2 cellular contexts compared by ENCODE assay signal in the genomic region with DNA sequence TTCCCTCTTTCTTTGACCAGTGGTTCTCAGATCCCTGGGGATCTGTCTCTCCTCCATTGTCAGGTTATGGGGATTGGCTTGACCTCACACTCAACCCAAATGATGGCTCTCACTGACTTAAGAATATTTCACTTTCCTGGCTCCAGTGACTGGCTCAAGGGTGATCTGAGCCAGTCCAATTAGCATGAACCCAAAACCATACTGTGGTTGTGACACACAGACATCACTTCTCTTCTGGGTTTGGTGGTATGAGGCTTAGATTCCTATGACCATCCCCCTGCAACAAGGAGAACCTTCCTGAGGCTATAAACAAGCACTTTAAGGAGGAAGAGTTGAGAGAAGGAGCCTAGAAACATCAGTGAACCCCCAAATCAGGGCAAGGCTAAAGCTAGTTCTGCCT.
TF ChIP-seq lines count a peak whose summit lies in the region.

No MANE protein-coding gene starts in this region.

TF ChIP-seq in SK-N-SH, 30 proteins besides CTCF, POLR2A, EP300 and RAD21 (continued from another document):
- TF ChIP-seq PBX3 (IDR thresholded peaks at IDR 0.05) = no peak
- no peak for TF ChIP-seq ELF1 (IDR thresholded peaks at IDR 0.05)
- TF ChIP-seq TAF1 (IDR thresholded peaks at IDR 0.05; ENCODE audit: borderline replicate concordance, low read depth, low read length) = no peak
- no peak for TF ChIP-seq POLR2AphosphoS5 (IDR thresholded peaks at IDR 0.05; ENCODE audit: low read depth, low read length)
- TF ChIP-seq GATA2 (CRISPR knock-in tag; IDR thresholded peaks at IDR 0.05) = no peak
- TF ChIP-seq RCOR1 (IDR thresholded peaks at IDR 0.05; ENCODE audit: low read length) = no peak
- TF ChIP-seq RXRA (IDR thresholded peaks at IDR 0.05; ENCODE audit: borderline replicate concordance, low read depth) = no peak

TF ChIP-seq in SK-N-SH treated with all-trans-retinoic acid at 6 μM for 48 hours, 23 proteins besides CTCF, POLR2A, EP300 and RAD21 (continued from another document):
- TF ChIP-seq, protein P1, sequence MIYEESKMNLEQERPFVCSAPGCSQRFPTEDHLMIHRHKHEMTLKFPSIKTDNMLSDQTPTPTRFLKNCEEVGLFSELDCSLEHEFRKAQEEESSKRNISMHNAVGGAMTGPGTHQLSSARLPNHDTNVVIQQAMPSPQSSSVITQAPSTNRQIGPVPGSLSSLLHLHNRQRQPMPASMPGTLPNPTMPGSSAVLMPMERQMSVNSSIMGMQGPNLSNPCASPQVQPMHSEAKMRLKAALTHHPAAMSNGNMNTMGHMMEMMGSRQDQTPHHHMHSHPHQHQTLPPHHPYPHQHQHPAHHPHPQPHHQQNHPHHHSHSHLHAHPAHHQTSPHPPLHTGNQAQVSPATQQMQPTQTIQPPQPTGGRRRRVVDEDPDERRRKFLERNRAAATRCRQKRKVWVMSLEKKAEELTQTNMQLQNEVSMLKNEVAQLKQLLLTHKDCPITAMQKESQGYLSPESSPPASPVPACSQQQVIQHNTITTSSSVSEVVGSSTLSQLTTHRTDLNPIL (CRISPR knock-in tag; IDR thresholded peaks at IDR 0.05; ENCODE audit: low read depth) = no peak
- TF ChIP-seq OSR1 (CRISPR knock-in tag; IDR thresholded peaks at IDR 0.05) = no peak
- TF ChIP-seq TSHZ2 (CRISPR knock-in tag; IDR thresholded peaks at IDR 0.05) = no peak
- TF ChIP-seq ZNF8 (CRISPR knock-in tag; IDR thresholded peaks at IDR 0.05) = no peak
- no peak for TF ChIP-seq SNAI2 (CRISPR knock-in tag; IDR thresholded peaks at IDR 0.05)
- no peak for TF ChIP-seq CSDC2 (CRISPR knock-in tag; IDR thresholded peaks at IDR 0.05)
- TF ChIP-seq GLIS3 (CRISPR knock-in tag; IDR thresholded peaks at IDR 0.05) = no peak
- no peak for TF ChIP-seq ZFP30 (CRISPR knock-in tag; IDR thresholded peaks at IDR 0.05)
